In genomic region chr7:130948913-130949312, GRCh38 we compare ENCODE assay signal across 1 cellular context.
TF ChIP-seq lines count a peak whose summit lies in the region.

No MANE protein-coding gene starts in this region.

TF ChIP-seq in HCT116, 20 proteins besides CTCF, POLR2A, EP300 and RAD21 (continued from another document):
- TF ChIP-seq, protein P1, sequence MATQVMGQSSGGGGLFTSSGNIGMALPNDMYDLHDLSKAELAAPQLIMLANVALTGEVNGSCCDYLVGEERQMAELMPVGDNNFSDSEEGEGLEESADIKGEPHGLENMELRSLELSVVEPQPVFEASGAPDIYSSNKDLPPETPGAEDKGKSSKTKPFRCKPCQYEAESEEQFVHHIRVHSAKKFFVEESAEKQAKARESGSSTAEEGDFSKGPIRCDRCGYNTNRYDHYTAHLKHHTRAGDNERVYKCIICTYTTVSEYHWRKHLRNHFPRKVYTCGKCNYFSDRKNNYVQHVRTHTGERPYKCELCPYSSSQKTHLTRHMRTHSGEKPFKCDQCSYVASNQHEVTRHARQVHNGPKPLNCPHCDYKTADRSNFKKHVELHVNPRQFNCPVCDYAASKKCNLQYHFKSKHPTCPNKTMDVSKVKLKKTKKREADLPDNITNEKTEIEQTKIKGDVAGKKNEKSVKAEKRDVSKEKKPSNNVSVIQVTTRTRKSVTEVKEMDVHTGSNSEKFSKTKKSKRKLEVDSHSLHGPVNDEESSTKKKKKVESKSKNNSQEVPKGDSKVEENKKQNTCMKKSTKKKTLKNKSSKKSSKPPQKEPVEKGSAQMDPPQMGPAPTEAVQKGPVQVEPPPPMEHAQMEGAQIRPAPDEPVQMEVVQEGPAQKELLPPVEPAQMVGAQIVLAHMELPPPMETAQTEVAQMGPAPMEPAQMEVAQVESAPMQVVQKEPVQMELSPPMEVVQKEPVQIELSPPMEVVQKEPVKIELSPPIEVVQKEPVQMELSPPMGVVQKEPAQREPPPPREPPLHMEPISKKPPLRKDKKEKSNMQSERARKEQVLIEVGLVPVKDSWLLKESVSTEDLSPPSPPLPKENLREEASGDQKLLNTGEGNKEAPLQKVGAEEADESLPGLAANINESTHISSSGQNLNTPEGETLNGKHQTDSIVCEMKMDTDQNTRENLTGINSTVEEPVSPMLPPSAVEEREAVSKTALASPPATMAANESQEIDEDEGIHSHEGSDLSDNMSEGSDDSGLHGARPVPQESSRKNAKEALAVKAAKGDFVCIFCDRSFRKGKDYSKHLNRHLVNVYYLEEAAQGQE (IDR thresholded peaks at IDR 0.05; ENCODE audit: low read depth): no peak
- TF ChIP-seq ELF1 (IDR thresholded peaks at IDR 0.05; ENCODE audit: borderline replicate concordance, low read depth): no peak
- TF ChIP-seq EZH2 (IDR thresholded peaks at IDR 0.05): no peak
TF ChIP-seq in HCT116: peak in this region for 0.
